ENCODE assay signal across 24 cellular contexts in genomic region chr11:76709259-76709658, GRCh38. TPM values are rescaled to one million over a fixed set of nuclear protein-coding genes. Genes with fewer than 3 reads are reported as not detected.
"Had no signal": no experiment of that assay in that cellular context is flagged by ENCODE, and none has a peak within 500 bp of the region (broad histone marks: within the 10 kb centered on the region; RNA-seq: fewer than 3 reads in every experiment).

No MANE protein-coding gene starts in this region.

- H3K4me3 ChIP-seq: ovary, psoas muscle, right lobe of liver, sigmoid colon, stomach, thoracic aorta, thyroid gland, tibial nerve, upper lobe of left lung, uterus had no signal

- FAIRE-seq: small intestine had no signal

- H3K9ac ChIP-seq: parathyroid adenoma had no signal

- H3K36me3 ChIP-seq: ovary, right lobe of liver, sigmoid colon, stomach, thoracic aorta, thyroid gland, tibial nerve, upper lobe of left lung, uterus had no signal

- DNase-seq: nephron progenitor cell; occipital lobe; ovary; right cardiac atrium; right lobe of liver; sigmoid colon; small intestine; stimulated activated CD4-positive, alpha-beta T cell treated with anti-CD3 and anti-CD28 coated beads, Interleukin-15, amount 100 ng/mL, for 24 hours; stimulated activated CD4-positive, alpha-beta T cell treated with anti-CD3 and anti-CD28 coated beads, Interleukin-2, amount 100 ng/mL, for 24 hours; stimulated activated CD4-positive, alpha-beta T cell treated with anti-CD3 and anti-CD28 coated beads, Interleukin-2, amount 100 ng/mL, for 48 hours; stimulated activated CD4-positive, alpha-beta T cell treated with anti-CD3 and anti-CD28 coated beads, Interleukin-4, amount 100 ng/mL, for 24 hours; stimulated activated naive B cell treated with anti-CD40 and anti-IgM and Interleukin-4, amounts not matched to agents 10 μg/mL and 1 μg/mL and 100 μg/mL, for 72 hours; stimulated activated naive CD4-positive, alpha-beta T cell treated with Interleukin-2 at 50 U/mL for 16 hours; stomach; thyroid gland; upper lobe of left lung; uterus had no signal

- H3K27me3 ChIP-seq: ovary, right lobe of liver, sigmoid colon, thyroid gland, tibial nerve, upper lobe of left lung, uterus had no signal

- ATAC-seq: naive thymus-derived CD8-positive, alpha-beta T cell; natural killer cell treated with Interleukin-12 subunit alpha and Interleukin-12 subunit beta and Interleukin-15 and Interleukin-18, amount 100 ng/mL, for 72 hours; psoas muscle; right lobe of liver; stimulated activated effector memory CD8-positive, alpha-beta T cell treated with anti-CD3 and anti-CD28 coated beads, Interleukin-12 subunit alpha, Interleukin-12 subunit beta, amount 100 ng/mL, for 72 hours; stimulated activated naive B cell treated with anti-CD40 and anti-IgM and Interleukin-4, amounts not matched to agents 10 μg/mL and 1 μg/mL and 100 μg/mL, for 72 hours had no signal

- H2AFZ ChIP-seq: parathyroid adenoma had no signal

- H3K9me3 ChIP-seq: ovary, psoas muscle, right lobe of liver, sigmoid colon, stomach, thoracic aorta, thyroid gland, uterus had no signal

- H3K4me1 ChIP-seq: parathyroid adenoma, psoas muscle, right lobe of liver, sigmoid colon, stomach, thyroid gland, tibial nerve, upper lobe of left lung, uterus had no signal

- H3K27ac ChIP-seq: ovary, parathyroid adenoma, psoas muscle, right lobe of liver, sigmoid colon, stomach, thoracic aorta, thyroid gland, tibial nerve, upper lobe of left lung had no signal

- H3K79me2 ChIP-seq: parathyroid adenoma had no signal

RNA-seq across cellular contexts. Expression of gene LRRC32, which starts 38.7 kb away (rescaled TPM):
- polyA plus RNA-seq: naive thymus-derived CD8-positive, alpha-beta T cell had no signal
